29 cellular contexts compared by ENCODE assay signal in the genomic region with DNA sequence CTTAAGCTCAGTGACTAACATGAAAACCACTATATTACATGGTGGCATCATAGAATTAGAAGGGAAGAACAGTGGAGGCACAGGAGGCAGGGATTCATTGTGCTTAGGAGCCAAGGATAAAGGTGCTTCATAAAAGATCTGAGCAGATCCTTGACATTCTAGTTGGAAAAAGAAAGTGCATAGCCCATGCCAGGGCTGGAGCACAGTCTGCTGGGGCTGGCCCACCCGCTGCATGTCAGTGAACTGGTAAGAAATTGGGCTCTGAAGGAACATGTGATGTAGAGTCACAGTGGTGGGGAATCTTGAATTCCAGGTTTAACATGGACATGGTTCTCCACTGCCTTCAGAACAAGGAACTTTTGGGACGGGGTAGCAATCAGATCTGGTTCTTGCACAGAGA.
"Had no signal": no experiment of that assay in that cellular context is flagged by ENCODE, and none has a peak within 500 bp of the region (broad histone marks: within the 10 kb centered on the region; RNA-seq: fewer than 3 reads in every experiment).

No MANE protein-coding gene starts in this region.

- H3K27ac Mint-ChIP-seq: activated CD4-positive, alpha-beta memory T cell treated with anti-CD3 and anti-CD28 coated beads for 36 hours; activated CD4-positive, alpha-beta T cell treated with anti-CD3 and anti-CD28 coated beads, Interleukin-2, amount 10 ng/mL, durations not matched to agents 24 days and 14 days; activated naive CD4-positive, alpha-beta T cell treated with anti-CD3 and anti-CD28 coated beads for 36 hours; activated naive CD8-positive, alpha-beta T cell treated with anti-CD3 and anti-CD28 coated beads for 36 hours had no signal

- H3K27ac ChIP-seq: adrenal gland, body of pancreas, colonic mucosa, left ventricle myocardium inferior, parathyroid adenoma, psoas muscle, sigmoid colon, testis had no signal

- H2AFZ ChIP-seq: parathyroid adenoma had no signal

- H3K27me3 Mint-ChIP-seq: activated CD4-positive, alpha-beta memory T cell treated with anti-CD3 and anti-CD28 coated beads for 36 hours; activated CD4-positive, alpha-beta T cell treated with anti-CD3 and anti-CD28 coated beads, Interleukin-2, amount 10 ng/mL, durations not matched to agents 24 days and 14 days; activated naive CD8-positive, alpha-beta T cell treated with anti-CD3 and anti-CD28 coated beads for 36 hours had no signal

- H3K9me3 ChIP-seq: adrenal gland, body of pancreas, colonic mucosa, gastrocnemius medialis, left ventricle myocardium inferior, psoas muscle, sigmoid colon, testis, transverse colon had no signal

- H3K9me3 Mint-ChIP-seq: activated CD4-positive, alpha-beta memory T cell treated with anti-CD3 and anti-CD28 coated beads for 36 hours; activated CD4-positive, alpha-beta T cell treated with anti-CD3 and anti-CD28 coated beads, Interleukin-2, amount 10 ng/mL, durations not matched to agents 24 days and 14 days; activated naive CD4-positive, alpha-beta T cell treated with anti-CD3 and anti-CD28 coated beads for 36 hours; activated naive CD8-positive, alpha-beta T cell treated with anti-CD3 and anti-CD28 coated beads for 36 hours; neural crest cell had no signal

- ATAC-seq: gastrocnemius medialis; psoas muscle; stimulated activated naive CD8-positive, alpha-beta T cell treated with anti-CD3 and anti-CD28 coated beads, Interleukin-15, Interleukin-2, amounts not matched to agents 100 U/mL and 50 U/mL, for 24 hours had no signal

- H3K36me3 ChIP-seq: colonic mucosa had no signal

- H3K4me3 Mint-ChIP-seq: activated CD4-positive, alpha-beta memory T cell treated with anti-CD3 and anti-CD28 coated beads for 36 hours; activated CD4-positive, alpha-beta T cell treated with anti-CD3 and anti-CD28 coated beads, Interleukin-2, amount 10 ng/mL, durations not matched to agents 24 days and 14 days; activated naive CD4-positive, alpha-beta T cell treated with anti-CD3 and anti-CD28 coated beads for 36 hours; activated naive CD8-positive, alpha-beta T cell treated with anti-CD3 and anti-CD28 coated beads for 36 hours; neural crest cell had no signal

- H3K9ac ChIP-seq: parathyroid adenoma had no signal

- H3K4me3 ChIP-seq: adrenal gland, body of pancreas, colonic mucosa, dorsolateral prefrontal cortex, gastrocnemius medialis, left ventricle myocardium inferior, lung, psoas muscle, sigmoid colon, testis, transverse colon had no signal

- H3K4me1 ChIP-seq: testis had no signal

- H3K27me3 ChIP-seq: adrenal gland, body of pancreas, colonic mucosa, dorsolateral prefrontal cortex, gastrocnemius medialis, sigmoid colon, testis, transverse colon had no signal

- DNase-seq: activated CD4-positive, alpha-beta memory T cell treated with anti-CD3 and anti-CD28 coated beads for 36 hours; activated CD4-positive, alpha-beta T cell treated with anti-CD3 and anti-CD28 coated beads, Interleukin-2, amount 10 ng/mL, durations not matched to agents 24 days and 14 days; activated CD4-positive, CD25-positive, alpha-beta regulatory T cell treated with anti-CD3 and anti-CD28 coated beads, Interleukin-2, amount 50 U/mL, for 72 hours; activated effector memory CD4-positive, alpha-beta T cell treated with Interleukin-2 at 50 U/mL for 16 hours; activated naive CD4-positive, alpha-beta T cell treated with anti-CD3 and anti-CD28 coated beads for 36 hours; activated naive CD8-positive, alpha-beta T cell treated with anti-CD3 and anti-CD28 coated beads for 36 hours; activated T-cell treated with anti-CD3 and anti-CD28 coated beads, Interleukin-2, amount 50 U/mL, for 48 hours; adrenal gland; aorta; body of pancreas; cerebellar nuclear complex; colonic mucosa; dorsolateral prefrontal cortex; effector memory CD4-positive, alpha-beta T cell; gastrocnemius medialis; left ventricle myocardium inferior; occipital lobe; psoas muscle; sigmoid colon; small intestine; stimulated activated CD4-positive, alpha-beta T cell treated with anti-CD3 and anti-CD28 coated beads, Interleukin-2, amount 100 ng/mL, for 24 hours; stimulated activated naive CD8-positive, alpha-beta T cell treated with anti-CD3 and anti-CD28 coated beads, Interleukin-15, Interleukin-2, amounts not matched to agents 100 U/mL and 50 U/mL, for 24 hours; SW 1271; T-helper 2 cell; testis; transverse colon had no signal

- H3K4me1 Mint-ChIP-seq: activated naive CD8-positive, alpha-beta T cell treated with anti-CD3 and anti-CD28 coated beads for 36 hours had no signal
